24 cellular contexts compared by ENCODE assay signal in genomic region chr3:63192248-63192647, GRCh38.
A peak's percentile ranks its signal among the peaks of the same experiment; 100 is the strongest.
DNase-seq lines count a peak whose midpoint lies in the region; ATAC-seq lines count a peak whose summit lies in the region.
"Had no signal": no experiment of that assay in that cellular context is flagged by ENCODE, and none has a peak within 500 bp of the region (broad histone marks: within the 10 kb centered on the region; RNA-seq: fewer than 3 reads in every experiment).

No MANE protein-coding gene starts in this region.

- no peak overlapping the region for H3K9ac ChIP-seq in mesendoderm (ENCODE audit: low read length)

- DNase-seq in HuH-7.5 (ENCODE audit: low spot score) (peak; percentile 9), NCI-H187 treated with DMSO at 0.1 percent for 48 hours (lab: John Stamatoyannopoulos, UW) (peak; percentile 3), NCI-H748 (lab: John Stamatoyannopoulos, UW; ENCODE audit: unreplicated experiment) (peak; percentile 96), mesendoderm (peak; percentile 8), AG20443 (ENCODE audit: low spot score) (no peak), GOT3 (lab: John Stamatoyannopoulos, UW) (no peak), GF-D8 (lab: John Stamatoyannopoulos, UW) (no peak), left cardiac atrium (no peak)
- DNase-seq: activated CD8-positive, alpha-beta T cell treated with anti-CD3 and anti-CD28 coated beads for 36 hours; activated gamma-delta T cell; CD4-positive, CD25-positive, alpha-beta regulatory T cell; DMS79 treated with DMSO at 0.1 percent for 48 hours; endodermal cell; esophagus squamous epithelium; gastrocnemius medialis; MV-4-11; NCI-H446; stimulated activated CD4-positive, alpha-beta T cell treated with anti-CD3 and anti-CD28 coated beads, Interleukin-4, amount 100 ng/mL, for 4 hours; stomach; SW 1271 had no signal

- no peak overlapping the region for H4K8ac ChIP-seq in mesendoderm (ENCODE audit: low read depth, low read length)

- intact Hi-C loops in left cardiac atrium (cut with DNase I) = loop anchor here in 1 of 2 donors (5.0 to 10.0 kb wide), 3 partner anchors 317 to 567 kb away; partner anchors contain the start of gene CADPS

- no peaks in the 10 kb centered on the region for H3K36me3 ChIP-seq in mesendoderm (ENCODE audit: control insufficient read depth, insufficient read depth, low read length)
- H3K36me3 ChIP-seq: esophagus squamous epithelium, gastrocnemius medialis, neutrophil, stomach, tibial nerve had no signal

- no peak overlapping the region for H3K4ac ChIP-seq in mesendoderm (ENCODE audit: low read depth, low read length)

- no peak overlapping the region for H3K18ac ChIP-seq in mesendoderm (ENCODE audit: low read length)

- H3K4me1 ChIP-seq in mesendoderm (ENCODE audit: control insufficient read depth, low read depth, low read length) = no peaks in the 10 kb centered on the region
- H3K4me1 ChIP-seq: gastrocnemius medialis, stomach, tibial nerve had no signal

- H3K4me2 ChIP-seq in mesendoderm (ENCODE audit: low read length) = no peak overlapping the region

- WGBS in mesendoderm (ENCODE audit: extremely low coverage, insufficient coverage, low lambda C conversion rate) = no CpG with 5 or more reads among the region's 3 CpGs

- H2AK5ac ChIP-seq in mesendoderm (ENCODE audit: low read length) = no peak overlapping the region

- H2BK5ac ChIP-seq in mesendoderm (ENCODE audit: low read length) = no peak overlapping the region

- H3K56ac ChIP-seq in mesendoderm (ENCODE audit: low read length) = no peak overlapping the region

- H3K4me3 ChIP-seq in mesendoderm (ENCODE audit: low read length) = no peak overlapping the region
- H3K4me3 ChIP-seq: coronary artery, esophagus squamous epithelium, gastrocnemius medialis, GM12878, stomach, tibial nerve had no signal

- H2BK120ac ChIP-seq in mesendoderm (ENCODE audit: low read depth, low read length) = no peak overlapping the region

- ATAC-seq in left cardiac atrium = no peak
- ATAC-seq: activated CD8-positive, alpha-beta T cell treated with anti-CD3 and anti-CD28 coated beads for 36 hours; gastrocnemius medialis; GM12878 had no signal

- H3K23ac ChIP-seq in mesendoderm (ENCODE audit: low read length) = no peak overlapping the region

- H2BK15ac ChIP-seq in mesendoderm (replicated peaks; ENCODE audit: low read depth) = no peak overlapping the region

- no peaks in the 10 kb centered on the region for H3K79me1 ChIP-seq in mesendoderm (ENCODE audit: low read length)

- no peak overlapping the region for H4K5ac ChIP-seq in mesendoderm (ENCODE audit: low read length)

- H3K27me3 ChIP-seq in mesendoderm (ENCODE audit: insufficient read depth, low read length, poor library complexity) = no peaks in the 10 kb centered on the region
- H3K27me3 ChIP-seq: gastrocnemius medialis, neutrophil, stomach, tibial nerve had no signal

- no peaks in the 10 kb centered on the region for H3K79me2 ChIP-seq in mesendoderm (ENCODE audit: control insufficient read depth, insufficient read depth, low read length)

- no peak overlapping the region for H3K27ac ChIP-seq in mesendoderm (ENCODE audit: low read depth, low read length)
- H3K27ac ChIP-seq: coronary artery, esophagus squamous epithelium, gastrocnemius medialis, neutrophil, stomach, tibial nerve had no signal

Comparison
In these comparisons a context has a peak if more than half of its experiments do, and no peak if none do; other contexts are left out.
1. DNase-seq: peak in HuH-7.5 (single experiment), NCI-H187 treated with DMSO at 0.1 percent for 48 hours (single experiment), NCI-H748 (single experiment) and mesendoderm (single experiment); none in AG20443 (single experiment), GOT3 (single experiment), GF-D8 (single experiment) and left cardiac atrium (single experiment).